Comparison of ENCODE assay signal across 1 cellular context in genomic region chr10:26733750-26734568, GRCh38.
TF ChIP-seq lines count a peak whose summit lies in the region.

No MANE protein-coding gene starts in this region.

TF ChIP-seq in HepG2, 621 proteins besides CTCF, POLR2A, EP300 and RAD21 (continued from another document and continues in another):
- no peak for TF ChIP-seq GABPA (IDR thresholded peaks at IDR 0.05; ENCODE audit: low read depth, low read length)
- TF ChIP-seq GABPA (CRISPR knock-in tag; IDR thresholded peaks at IDR 0.05; ENCODE audit: low read depth) = peak; percentile 17; the same call in 1 of the 2 replicates
- TF ChIP-seq KMT2B (CRISPR knock-in tag; IDR thresholded peaks at IDR 0.05) = peak; percentile 48; the same call in 1 of the 2 replicates
- no peak for TF ChIP-seq TRIM24 (CRISPR knock-in tag; IDR thresholded peaks at IDR 0.05)
- TF ChIP-seq ZNF501 (CRISPR knock-in tag; IDR thresholded peaks at IDR 0.05) = peak; percentile 58; the same call in 1 of the 2 replicates
- no peak for TF ChIP-seq ZNF768 (CRISPR knock-in tag; IDR thresholded peaks at IDR 0.05)
- TF ChIP-seq ZNF891 (CRISPR knock-in tag; IDR thresholded peaks at IDR 0.05) = no peak
- no peak for TF ChIP-seq NFYC (CRISPR knock-in tag; IDR thresholded peaks at IDR 0.05)
- peak; percentile 83 for TF ChIP-seq BCL6 (CRISPR knock-in tag; IDR thresholded peaks at IDR 0.05)
- no peak for TF ChIP-seq RBFOX2 (IDR thresholded peaks at IDR 0.05; ENCODE audit: low read depth, low read length)
- TF ChIP-seq, protein P1, sequence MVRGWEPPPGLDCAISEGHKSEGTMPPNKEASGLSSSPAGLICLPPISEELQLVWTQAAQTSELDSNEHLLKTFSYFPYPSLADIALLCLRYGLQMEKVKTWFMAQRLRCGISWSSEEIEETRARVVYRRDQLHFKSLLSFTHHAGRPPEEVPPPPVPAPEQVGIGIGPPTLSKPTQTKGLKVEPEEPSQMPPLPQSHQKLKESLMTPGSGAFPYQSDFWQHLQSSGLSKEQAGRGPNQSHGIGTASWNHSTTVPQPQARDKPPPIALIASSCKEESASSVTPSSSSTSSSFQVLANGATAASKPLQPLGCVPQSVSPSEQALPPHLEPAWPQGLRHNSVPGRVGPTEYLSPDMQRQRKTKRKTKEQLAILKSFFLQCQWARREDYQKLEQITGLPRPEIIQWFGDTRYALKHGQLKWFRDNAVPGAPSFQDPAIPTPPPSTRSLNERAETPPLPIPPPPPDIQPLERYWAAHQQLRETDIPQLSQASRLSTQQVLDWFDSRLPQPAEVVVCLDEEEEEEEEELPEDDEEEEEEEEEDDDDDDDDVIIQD (CRISPR knock-in tag; IDR thresholded peaks at IDR 0.05; ENCODE audit: low read depth) = peak; percentile 88
- no peak for TF ChIP-seq CBX1 (IDR thresholded peaks at IDR 0.05; ENCODE audit: low read depth)
- no peak for TF ChIP-seq FOSL1 (CRISPR knock-in tag; IDR thresholded peaks at IDR 0.05; ENCODE audit: borderline replicate concordance)
- TF ChIP-seq ETV6 (CRISPR knock-in tag; conservative IDR thresholded peaks at IDR 0.05) = no peak
- TF ChIP-seq HMG20B (CRISPR knock-in tag; conservative IDR thresholded peaks at IDR 0.05) = 0 out of 2 replicates have a peak, but pooled peaks have one; percentile 12
- no peak for TF ChIP-seq ZNF24 (IDR thresholded peaks at IDR 0.05)
- peak; percentile 79 for TF ChIP-seq HDAC1 (CRISPR knock-in tag; IDR thresholded peaks at IDR 0.05)
- TF ChIP-seq CHD2 (IDR thresholded peaks at IDR 0.05; ENCODE audit: low read depth, low read length) = peak; percentile 65; the same call in 1 of the 2 replicates
- TF ChIP-seq SETDB1 (CRISPR knock-in tag; IDR thresholded peaks at IDR 0.05; ENCODE audit: borderline replicate concordance) = no peak
- peak; percentile 91 for TF ChIP-seq SKI (IDR thresholded peaks at IDR 0.05; ENCODE audit: partially characterized antibody)
- TF ChIP-seq MAFF (IDR thresholded peaks at IDR 0.05; ENCODE audit: low read depth, low read length) = 0 out of 2 replicates have a peak, but pooled peaks have one; percentile 0
- no peak for TF ChIP-seq ZBTB14 (CRISPR knock-in tag; IDR thresholded peaks at IDR 0.05)
- TF ChIP-seq MXD3 (CRISPR knock-in tag; IDR thresholded peaks at IDR 0.05) = no peak
- TF ChIP-seq, protein P2, sequence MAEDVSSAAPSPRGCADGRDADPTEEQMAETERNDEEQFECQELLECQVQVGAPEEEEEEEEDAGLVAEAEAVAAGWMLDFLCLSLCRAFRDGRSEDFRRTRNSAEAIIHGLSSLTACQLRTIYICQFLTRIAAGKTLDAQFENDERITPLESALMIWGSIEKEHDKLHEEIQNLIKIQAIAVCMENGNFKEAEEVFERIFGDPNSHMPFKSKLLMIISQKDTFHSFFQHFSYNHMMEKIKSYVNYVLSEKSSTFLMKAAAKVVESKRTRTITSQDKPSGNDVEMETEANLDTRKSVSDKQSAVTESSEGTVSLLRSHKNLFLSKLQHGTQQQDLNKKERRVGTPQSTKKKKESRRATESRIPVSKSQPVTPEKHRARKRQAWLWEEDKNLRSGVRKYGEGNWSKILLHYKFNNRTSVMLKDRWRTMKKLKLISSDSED (CRISPR knock-in tag; IDR thresholded peaks at IDR 0.05) = no peak
- TF ChIP-seq DPF2 (CRISPR knock-in tag; IDR thresholded peaks at IDR 0.05; ENCODE audit: borderline replicate concordance, low read depth) = peak; percentile 68; the same call in 1 of the 2 replicates
- TF ChIP-seq RFX5 (IDR thresholded peaks at IDR 0.05; ENCODE audit: low read depth, low read length) = no peak
- no peak for TF ChIP-seq ZNF354B (CRISPR knock-in tag; IDR thresholded peaks at IDR 0.05)
- no peak for TF ChIP-seq ZNF251 (CRISPR knock-in tag; IDR thresholded peaks at IDR 0.05)
- TF ChIP-seq MZF1 (CRISPR knock-in tag; IDR thresholded peaks at IDR 0.05; ENCODE audit: borderline replicate concordance) = no peak
- peak; percentile 35; the same call in 1 of the 2 replicates for TF ChIP-seq SIX4 (CRISPR knock-in tag; IDR thresholded peaks at IDR 0.05)
- TF ChIP-seq HNF4G (IDR thresholded peaks at IDR 0.05; ENCODE audit: borderline replicate concordance, low read depth, low read length) = peak; percentile 97
- peak; percentile 99 for TF ChIP-seq HNF4G (CRISPR knock-in tag; IDR thresholded peaks at IDR 0.05; ENCODE audit: borderline replicate concordance, low read depth)
- TF ChIP-seq ARID3A (IDR thresholded peaks at IDR 0.05; ENCODE audit: low read depth, low read length) = no peak
- TF ChIP-seq TBL1XR1 (IDR thresholded peaks at IDR 0.05; ENCODE audit: borderline replicate concordance, low read length, partially characterized antibody) = peak; percentile 75
- no peak for TF ChIP-seq ZNF367 (CRISPR knock-in tag; IDR thresholded peaks at IDR 0.05; ENCODE audit: borderline replicate concordance)
- no peak for TF ChIP-seq NCOA1 (CRISPR knock-in tag; IDR thresholded peaks at IDR 0.05)
- no peak for TF ChIP-seq SNAI1 (CRISPR knock-in tag; IDR thresholded peaks at IDR 0.05; ENCODE audit: borderline replicate concordance)
- TF ChIP-seq, protein P3, sequence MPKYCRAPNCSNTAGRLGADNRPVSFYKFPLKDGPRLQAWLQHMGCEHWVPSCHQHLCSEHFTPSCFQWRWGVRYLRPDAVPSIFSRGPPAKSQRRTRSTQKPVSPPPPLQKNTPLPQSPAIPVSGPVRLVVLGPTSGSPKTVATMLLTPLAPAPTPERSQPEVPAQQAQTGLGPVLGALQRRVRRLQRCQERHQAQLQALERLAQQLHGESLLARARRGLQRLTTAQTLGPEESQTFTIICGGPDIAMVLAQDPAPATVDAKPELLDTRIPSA (CRISPR knock-in tag; IDR thresholded peaks at IDR 0.05; ENCODE audit: borderline replicate concordance) = no peak
- TF ChIP-seq, protein P4, sequence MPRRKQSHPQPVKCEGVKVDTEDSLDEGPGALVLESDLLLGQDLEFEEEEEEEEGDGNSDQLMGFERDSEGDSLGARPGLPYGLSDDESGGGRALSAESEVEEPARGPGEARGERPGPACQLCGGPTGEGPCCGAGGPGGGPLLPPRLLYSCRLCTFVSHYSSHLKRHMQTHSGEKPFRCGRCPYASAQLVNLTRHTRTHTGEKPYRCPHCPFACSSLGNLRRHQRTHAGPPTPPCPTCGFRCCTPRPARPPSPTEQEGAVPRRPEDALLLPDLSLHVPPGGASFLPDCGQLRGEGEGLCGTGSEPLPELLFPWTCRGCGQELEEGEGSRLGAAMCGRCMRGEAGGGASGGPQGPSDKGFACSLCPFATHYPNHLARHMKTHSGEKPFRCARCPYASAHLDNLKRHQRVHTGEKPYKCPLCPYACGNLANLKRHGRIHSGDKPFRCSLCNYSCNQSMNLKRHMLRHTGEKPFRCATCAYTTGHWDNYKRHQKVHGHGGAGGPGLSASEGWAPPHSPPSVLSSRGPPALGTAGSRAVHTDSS (CRISPR knock-in tag; conservative IDR thresholded peaks at IDR 0.05) = no peak
- TF ChIP-seq, protein P5, sequence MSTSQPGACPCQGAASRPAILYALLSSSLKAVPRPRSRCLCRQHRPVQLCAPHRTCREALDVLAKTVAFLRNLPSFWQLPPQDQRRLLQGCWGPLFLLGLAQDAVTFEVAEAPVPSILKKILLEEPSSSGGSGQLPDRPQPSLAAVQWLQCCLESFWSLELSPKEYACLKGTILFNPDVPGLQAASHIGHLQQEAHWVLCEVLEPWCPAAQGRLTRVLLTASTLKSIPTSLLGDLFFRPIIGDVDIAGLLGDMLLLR (CRISPR knock-in tag; IDR thresholded peaks at IDR 0.05) = no peak
- TF ChIP-seq ZMYM4 (CRISPR knock-in tag; IDR thresholded peaks at IDR 0.05) = peak; percentile 93
- peak; percentile 40; the same call in 1 of the 2 replicates for TF ChIP-seq TAF1 (CRISPR knock-in tag; IDR thresholded peaks at IDR 0.05)
- no peak for TF ChIP-seq YY1 (IDR thresholded peaks at IDR 0.05; ENCODE audit: insufficient read depth, insufficient replicate concordance, low read depth, low read length)
- TF ChIP-seq, protein P6, sequence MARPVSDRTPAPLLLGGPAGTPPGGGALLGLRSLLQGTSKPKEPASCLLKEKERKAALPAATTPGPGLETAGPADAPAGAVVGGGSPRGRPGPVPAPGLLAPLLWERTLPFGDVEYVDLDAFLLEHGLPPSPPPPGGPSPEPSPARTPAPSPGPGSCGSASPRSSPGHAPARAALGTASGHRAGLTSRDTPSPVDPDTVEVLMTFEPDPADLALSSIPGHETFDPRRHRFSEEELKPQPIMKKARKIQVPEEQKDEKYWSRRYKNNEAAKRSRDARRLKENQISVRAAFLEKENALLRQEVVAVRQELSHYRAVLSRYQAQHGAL (CRISPR knock-in tag; IDR thresholded peaks at IDR 0.05; ENCODE audit: not compliant biosample characterization) = no peak
- no peak for TF ChIP-seq ZNF678 (CRISPR knock-in tag; IDR thresholded peaks at IDR 0.05)
- TF ChIP-seq, protein P7, sequence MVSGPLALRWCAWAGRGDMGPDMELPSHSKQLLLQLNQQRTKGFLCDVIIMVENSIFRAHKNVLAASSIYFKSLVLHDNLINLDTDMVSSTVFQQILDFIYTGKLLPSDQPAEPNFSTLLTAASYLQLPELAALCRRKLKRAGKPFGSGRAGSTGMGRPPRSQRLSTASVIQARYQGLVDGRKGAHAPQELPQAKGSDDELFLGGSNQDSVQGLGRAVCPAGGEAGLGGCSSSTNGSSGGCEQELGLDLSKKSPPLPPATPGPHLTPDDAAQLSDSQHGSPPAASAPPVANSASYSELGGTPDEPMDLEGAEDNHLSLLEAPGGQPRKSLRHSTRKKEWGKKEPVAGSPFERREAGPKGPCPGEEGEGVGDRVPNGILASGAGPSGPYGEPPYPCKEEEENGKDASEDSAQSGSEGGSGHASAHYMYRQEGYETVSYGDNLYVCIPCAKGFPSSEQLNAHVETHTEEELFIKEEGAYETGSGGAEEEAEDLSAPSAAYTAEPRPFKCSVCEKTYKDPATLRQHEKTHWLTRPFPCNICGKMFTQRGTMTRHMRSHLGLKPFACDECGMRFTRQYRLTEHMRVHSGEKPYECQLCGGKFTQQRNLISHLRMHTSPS (CRISPR knock-in tag; IDR thresholded peaks at IDR 0.05; ENCODE audit: low read depth) = peak; percentile 53
- TF ChIP-seq, protein P8, sequence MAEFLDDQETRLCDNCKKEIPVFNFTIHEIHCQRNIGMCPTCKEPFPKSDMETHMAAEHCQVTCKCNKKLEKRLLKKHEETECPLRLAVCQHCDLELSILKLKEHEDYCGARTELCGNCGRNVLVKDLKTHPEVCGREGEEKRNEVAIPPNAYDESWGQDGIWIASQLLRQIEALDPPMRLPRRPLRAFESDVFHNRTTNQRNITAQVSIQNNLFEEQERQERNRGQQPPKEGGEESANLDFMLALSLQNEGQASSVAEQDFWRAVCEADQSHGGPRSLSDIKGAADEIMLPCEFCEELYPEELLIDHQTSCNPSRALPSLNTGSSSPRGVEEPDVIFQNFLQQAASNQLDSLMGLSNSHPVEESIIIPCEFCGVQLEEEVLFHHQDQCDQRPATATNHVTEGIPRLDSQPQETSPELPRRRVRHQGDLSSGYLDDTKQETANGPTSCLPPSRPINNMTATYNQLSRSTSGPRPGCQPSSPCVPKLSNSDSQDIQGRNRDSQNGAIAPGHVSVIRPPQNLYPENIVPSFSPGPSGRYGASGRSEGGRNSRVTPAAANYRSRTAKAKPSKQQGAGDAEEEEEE (CRISPR knock-in tag; IDR thresholded peaks at IDR 0.05; ENCODE audit: borderline replicate concordance) = no peak
- TF ChIP-seq, protein P9, sequence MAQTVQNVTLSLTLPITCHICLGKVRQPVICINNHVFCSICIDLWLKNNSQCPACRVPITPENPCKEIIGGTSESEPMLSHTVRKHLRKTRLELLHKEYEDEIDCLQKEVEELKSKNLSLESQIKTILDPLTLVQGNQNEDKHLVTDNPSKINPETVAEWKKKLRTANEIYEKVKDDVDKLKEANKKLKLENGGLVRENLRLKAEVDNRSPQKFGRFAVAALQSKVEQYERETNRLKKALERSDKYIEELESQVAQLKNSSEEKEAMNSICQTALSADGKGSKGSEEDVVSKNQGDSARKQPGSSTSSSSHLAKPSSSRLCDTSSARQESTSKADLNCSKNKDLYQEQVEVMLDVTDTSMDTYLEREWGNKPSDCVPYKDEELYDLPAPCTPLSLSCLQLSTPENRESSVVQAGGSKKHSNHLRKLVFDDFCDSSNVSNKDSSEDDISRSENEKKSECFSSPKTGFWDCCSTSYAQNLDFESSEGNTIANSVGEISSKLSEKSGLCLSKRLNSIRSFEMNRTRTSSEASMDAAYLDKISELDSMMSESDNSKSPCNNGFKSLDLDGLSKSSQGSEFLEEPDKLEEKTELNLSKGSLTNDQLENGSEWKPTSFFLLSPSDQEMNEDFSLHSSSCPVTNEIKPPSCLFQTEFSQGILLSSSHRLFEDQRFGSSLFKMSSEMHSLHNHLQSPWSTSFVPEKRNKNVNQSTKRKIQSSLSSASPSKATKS (CRISPR knock-in tag; IDR thresholded peaks at IDR 0.05) = no peak
- no peak for TF ChIP-seq HOXA7 (CRISPR knock-in tag; IDR thresholded peaks at IDR 0.05)
- TF ChIP-seq ZNF143 (CRISPR knock-in tag; IDR thresholded peaks at IDR 0.05) = no peak
- TF ChIP-seq ETV5 (CRISPR knock-in tag; IDR thresholded peaks at IDR 0.05; ENCODE audit: borderline replicate concordance) = peak; percentile 67; the same call in 1 of the 2 replicates
- no peak for TF ChIP-seq GZF1 (CRISPR knock-in tag; IDR thresholded peaks at IDR 0.05)
- peak; percentile 90; the same call in 1 of the 2 replicates for TF ChIP-seq NCOR1 (IDR thresholded peaks at IDR 0.05; ENCODE audit: borderline replicate concordance, low read length)
